In the genomic region with DNA sequence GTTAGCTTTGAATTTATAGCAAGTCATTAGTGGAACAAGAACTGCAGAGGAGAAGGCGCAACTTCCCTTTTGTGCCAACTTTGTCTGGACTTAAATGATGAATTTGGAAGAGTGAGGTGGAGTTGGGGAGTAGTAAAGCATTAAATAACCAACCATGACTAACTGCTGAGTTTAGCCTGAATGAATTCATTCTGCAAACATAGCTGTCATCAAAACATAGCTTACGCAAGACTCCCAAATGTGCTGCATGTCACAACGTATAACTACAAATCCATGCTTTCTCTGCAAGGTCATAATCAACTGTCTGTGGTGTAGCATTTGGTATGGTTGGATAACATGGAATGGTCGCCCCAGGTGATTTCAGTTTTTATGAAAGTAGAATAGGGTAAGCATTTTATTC, we compare ENCODE assay signal across 23 cellular contexts.
DNase-seq lines count a peak whose midpoint lies in the region; TF ChIP-seq lines count a peak whose summit lies in the region.
"Had no signal": no experiment of that assay in that cellular context is flagged by ENCODE, and none has a peak within 500 bp of the region (broad histone marks: within the 10 kb centered on the region; RNA-seq: fewer than 3 reads in every experiment).

No MANE protein-coding gene starts in this region.

- in situ Hi-C loops in mammary epithelial cell (cut with MboI; ENCODE audit: low sequenced_read_pairs in 2 of 2): no loop called here

- H3K4me1 ChIP-seq in mammary epithelial cell (ENCODE audit: insufficient read depth, low read length) (no peaks in the 10 kb centered on the region), hepatocyte (ENCODE audit: insufficient read depth) (no peaks in the 10 kb centered on the region)
- H3K4me1 ChIP-seq: sigmoid colon, thyroid gland had no signal

- intact Hi-C loops in mammary epithelial cell (cut with micrococcal nuclease): no loop called here

- DNase-seq in GM04504 (ENCODE audit: low read depth) (peak; percentile 35), NCI-H69 (lab: John Stamatoyannopoulos, UW) (peak; percentile 9), mammary epithelial cell (peak; percentile 78), kidney epithelial cell (ENCODE audit: low read depth) (peak; percentile 10), NCI-H1436 treated with DMSO at 0.1 percent for 48 hours (lab: John Stamatoyannopoulos, UW) (no peak), islet precursor cell (no peak), hepatocyte (ENCODE audit: low spot score) (no peak)
- no peak for DNase-seq in stimulated activated CD4-positive, alpha-beta T cell treated with anti-CD3 and anti-CD28 coated beads, Interleukin-4, amount 100 ng/mL, for 4 hours
- DNase-seq: activated CD4-positive, alpha-beta T cell treated with anti-CD3 and anti-CD28 coated beads, Interleukin-2, amount 10 ng/mL, durations not matched to agents 7 days and 5 days; activated naive CD8-positive, alpha-beta T cell treated with anti-CD3 and anti-CD28 coated beads for 36 hours; activated T-cell treated with anti-CD3 and anti-CD28 coated beads, Interleukin-2, amount 50 U/mL, for 24 hours; central memory CD4-positive, alpha-beta T cell; DMS 273 treated with DMSO at 0.1 percent for 48 hours; GOT3; head of caudate nucleus; midbrain; MM.1S; NCI-H2107; NCI-H748 treated with DMSO at 0.1 percent for 48 hours; sigmoid colon; stimulated activated CD4-positive, alpha-beta T cell treated with anti-CD3 and anti-CD28 coated beads, Interleukin-2, amount 100 ng/mL, for 48 hours; T1000; thyroid gland had no signal

- no peaks in the 10 kb centered on the region for H3K27me3 ChIP-seq in mammary epithelial cell (ENCODE audit: insufficient read depth, low read length)
- no peaks in the 10 kb centered on the region for H3K27me3 ChIP-seq in kidney epithelial cell (ENCODE audit: control insufficient read depth, insufficient read depth, low read length)
- H3K27me3 ChIP-seq in hepatocyte: no peaks in the 10 kb centered on the region
- H3K27me3 ChIP-seq: sigmoid colon, thyroid gland had no signal

- TF ChIP-seq CTCF in mammary epithelial cell (conservative IDR thresholded peaks at IDR 0.05 in 1 of 2, IDR thresholded peaks at IDR 0.05 in 1 of 2; ENCODE audit: extremely low read depth in 1 of 2, insufficient read depth in 1 of 2, low read depth in 1 of 2, low read length in 2 of 2): no peak
- TF ChIP-seq CTCF in kidney epithelial cell (IDR thresholded peaks at IDR 0.05; ENCODE audit: insufficient read depth, low read length, poor library complexity, severe bottlenecking): no peak
- TF ChIP-seq CTCF in hepatocyte (IDR thresholded peaks at IDR 0.05; ENCODE audit: poor library complexity): no peak

- H3K9me3 ChIP-seq in mammary epithelial cell (replicated peaks; ENCODE audit: insufficient read depth, low read length): no peaks in the 10 kb centered on the region
- H3K9me3 ChIP-seq in hepatocyte (ENCODE audit: low read depth): no peaks in the 10 kb centered on the region
- H3K9me3 ChIP-seq: thyroid gland had no signal

- H3K4me3 ChIP-seq in mammary epithelial cell (replicated peaks in 1 of 3; ENCODE audit: insufficient read depth in 1 of 3, low read depth in 2 of 3, low read length in 3 of 3) (no peak overlapping the region), kidney epithelial cell (ENCODE audit: low read depth, low read length) (no peak overlapping the region), hepatocyte (no peak overlapping the region)
- H3K4me3 ChIP-seq: sigmoid colon, thyroid gland had no signal

- H4K20me1 ChIP-seq in mammary epithelial cell (ENCODE audit: insufficient read depth, low read length) (no peaks in the 10 kb centered on the region), hepatocyte (ENCODE audit: insufficient read depth, poor library complexity, severe bottlenecking) (no peaks in the 10 kb centered on the region)

- H3K79me2 ChIP-seq in mammary epithelial cell (ENCODE audit: insufficient read depth, low read length) (no peaks in the 10 kb centered on the region), hepatocyte (no peaks in the 10 kb centered on the region)

- H2AFZ ChIP-seq in mammary epithelial cell (ENCODE audit: low read depth, low read length) (no peak overlapping the region), hepatocyte (no peak overlapping the region)

- CTCF ChIA-PET in mammary epithelial cell (lab: Charles Lee; ENCODE audit: low non-redundant PET): no interaction called here

- H3K4me2 ChIP-seq in mammary epithelial cell (ENCODE audit: insufficient read depth, low read depth, low read length): no peak overlapping the region
- no peak overlapping the region for H3K4me2 ChIP-seq in hepatocyte

- dilution Hi-C loops in mammary epithelial cell (cut with HindIII; ENCODE audit: low sequenced_read_pairs): no loop called here

- H3K36me3 ChIP-seq in mammary epithelial cell (ENCODE audit: insufficient read depth, low read length) (no peaks in the 10 kb centered on the region), kidney epithelial cell (ENCODE audit: control insufficient read depth, insufficient read depth, low read length) (no peaks in the 10 kb centered on the region), hepatocyte (replicated peaks; ENCODE audit: insufficient read depth, low read depth) (no peaks in the 10 kb centered on the region)
- H3K36me3 ChIP-seq: sigmoid colon, thyroid gland had no signal

- H3K27ac ChIP-seq in mammary epithelial cell (ENCODE audit: insufficient read depth, low read depth, low read length) (no peak overlapping the region), hepatocyte (no peak overlapping the region)
- H3K27ac ChIP-seq: sigmoid colon, thyroid gland had no signal

- H3K9me2 ChIP-seq in hepatocyte (replicated peaks; ENCODE audit: insufficient read depth): no peaks in the 10 kb centered on the region

- no peak overlapping the region for H3K9ac ChIP-seq in mammary epithelial cell (ENCODE audit: insufficient read depth, low read length)

- BruUV-seq in mammary epithelial cell (replicated peaks; lab: Mats Ljungman, UMichigan): no TSS peak

- WGBS in mammary epithelial cell (ENCODE audit: low coverage, missing lambda C conversion rate): 61% methylated on average over 4 of the region's 4 CpGs
- WGBS in hepatocyte (ENCODE audit: low lambda C conversion rate, missing lambda C conversion rate): 85% methylated on average over 4 of the region's 4 CpGs

Comparison
In these comparisons a context has a peak if more than half of its experiments do, and no peak if none do; other contexts are left out.
1. DNase-seq: peak in GM04504 (single experiment), NCI-H69 (single experiment), mammary epithelial cell (single experiment) and kidney epithelial cell (single experiment); none in NCI-H1436 treated with DMSO at 0.1 percent for 48 hours (single experiment), islet precursor cell (single experiment), hepatocyte (single experiment) and stimulated activated CD4-positive, alpha-beta T cell treated with anti-CD3 and anti-CD28 coated beads, Interleukin-4, amount 100 ng/mL, for 4 hours (0 of 2).